In genomic region chr1:112960381-112960780, GRCh38 we compare ENCODE assay signal across 23 cellular contexts. TPM values are rescaled to one million over a fixed set of nuclear protein-coding genes. Genes with fewer than 3 reads are reported as not detected.
DNase-seq lines count a peak whose midpoint lies in the region; ATAC-seq and TF ChIP-seq lines count a peak whose summit lies in the region.
"Had no signal": no experiment of that assay in that cellular context is flagged by ENCODE, and none has a peak within 500 bp of the region (broad histone marks: within the 10 kb centered on the region; RNA-seq: fewer than 3 reads in every experiment).

No MANE protein-coding gene starts in this region.

- H3K27ac ChIP-seq in ACC112 (ENCODE audit: low read depth, low read length): no peak overlapping the region
- peak overlapping the region; percentile 34 for H3K27ac ChIP-seq in CD4-positive, CD25-positive, alpha-beta regulatory T cell (ENCODE audit: insufficient read depth, low read length, poor library complexity, severe bottlenecking)
- no peak overlapping the region for H3K27ac ChIP-seq in PC-3 (ENCODE audit: low read length)
- no peak overlapping the region for H3K27ac ChIP-seq in mammary epithelial cell (ENCODE audit: insufficient read depth, low read depth, low read length)
- H3K27ac ChIP-seq in vagina: no peak overlapping the region
- H3K27ac ChIP-seq: adrenal gland, left lung, thyroid gland, VCaP had no signal

- no peak for ATAC-seq in CD4-positive, CD25-positive, alpha-beta regulatory T cell (ENCODE audit: low read depth in 2 of 2)
- ATAC-seq in PC-3 (no peak), HG02588 (IDR thresholded peaks at IDR 0.05; ENCODE audit: unreplicated experiment) (no peak)
- ATAC-seq: activated CD8-positive, alpha-beta T cell treated with anti-CD3 and anti-CD28 coated beads, Interleukin-2, amount 10 ng/mL, durations not matched to agents 7 days and 5 days; left lung; T-cell had no signal

- POLR2A ChIA-PET in PC-3 (lab: Charles Lee; ENCODE audit: unreplicated experiment): no interaction called here

- no peaks in the 10 kb centered on the region for H3K9me2 ChIP-seq in PC-3 (replicated peaks; ENCODE audit: low read length)

- H3K9me3 ChIP-seq in CD4-positive, CD25-positive, alpha-beta regulatory T cell (ENCODE audit: control insufficient read depth in 2 of 2, low read length in 2 of 2): no peaks in the 10 kb centered on the region
- H3K9me3 ChIP-seq in PC-3 (ENCODE audit: low read length) (no peaks in the 10 kb centered on the region), mammary epithelial cell (replicated peaks; ENCODE audit: insufficient read depth, low read length) (no peaks in the 10 kb centered on the region), vagina (no peaks in the 10 kb centered on the region)
- H3K9me3 ChIP-seq: adrenal gland, left lung, thyroid gland had no signal

- peaks cover 23% of the 10 kb centered on the region for H3K36me3 Mint-ChIP-seq in CD4-positive, CD25-positive, alpha-beta regulatory T cell

- peak overlapping the region in 2 of 3 donors; percentile 8 to 57 for H3K27ac Mint-ChIP-seq in CD4-positive, CD25-positive, alpha-beta regulatory T cell
- H3K27ac Mint-ChIP-seq: activated CD8-positive, alpha-beta T cell treated with anti-CD3 and anti-CD28 coated beads, Interleukin-2, amount 10 ng/mL, durations not matched to agents 7 days and 5 days; nephron progenitor cell had no signal

- no peaks in the 10 kb centered on the region for H3F3A ChIP-seq in PC-3 (ENCODE audit: low read length, unreplicated experiment)

- CTCF ChIA-PET in PC-3 (lab: Charles Lee) (no interaction called here), mammary epithelial cell (lab: Charles Lee; ENCODE audit: low non-redundant PET) (no interaction called here)

- H3K4me3 Mint-ChIP-seq in CD4-positive, CD25-positive, alpha-beta regulatory T cell: peak overlapping the region in 3 of 4 donors; percentile 48 to 61 (median 51)
- H3K4me3 Mint-ChIP-seq: activated CD8-positive, alpha-beta T cell treated with anti-CD3 and anti-CD28 coated beads, Interleukin-2, amount 10 ng/mL, durations not matched to agents 7 days and 5 days had no signal

- dilution Hi-C loops in mammary epithelial cell (cut with HindIII; ENCODE audit: low sequenced_read_pairs): no loop called here

- intact Hi-C loops in PC-3 (cut with micrococcal nuclease) (no loop called here), mammary epithelial cell (cut with micrococcal nuclease) (no loop called here), vagina (cut with DNase I) (no loop called here)

- H3K79me2 ChIP-seq in ACC112 (ENCODE audit: control insufficient read depth, insufficient read depth, low read length, unreplicated experiment): peaks cover 71% of the 10 kb centered on the region
- H3K79me2 ChIP-seq in PC-3 (ENCODE audit: low read length): peaks cover 78% of the 10 kb centered on the region
- peaks cover 87% of the 10 kb centered on the region for H3K79me2 ChIP-seq in mammary epithelial cell (ENCODE audit: insufficient read depth, low read length)

- H3K36me3 ChIP-seq in ACC112 (ENCODE audit: insufficient read depth, low read length) (peaks cover 27% of the 10 kb centered on the region), PC-3 (ENCODE audit: low read depth, low read length) (peaks cover 22% of the 10 kb centered on the region), mammary epithelial cell (ENCODE audit: insufficient read depth, low read length) (peaks cover 25% of the 10 kb centered on the region), vagina (no peaks in the 10 kb centered on the region)
- peaks cover 14% of the 10 kb centered on the region for H3K36me3 ChIP-seq in CD4-positive, CD25-positive, alpha-beta regulatory T cell (ENCODE audit: control insufficient read depth, insufficient read depth, low read length)
- H3K36me3 ChIP-seq: left lung, thyroid gland had no signal

- H4K20me1 ChIP-seq in PC-3 (ENCODE audit: low read length) (no peaks in the 10 kb centered on the region), mammary epithelial cell (ENCODE audit: insufficient read depth, low read length) (no peaks in the 10 kb centered on the region)

- H3K27me3 Mint-ChIP-seq in CD4-positive, CD25-positive, alpha-beta regulatory T cell: peaks cover 5% of the 10 kb centered on the region
- H3K27me3 Mint-ChIP-seq: T-cell had no signal

- H3K9ac ChIP-seq in PC-3 (ENCODE audit: low read length) (no peak overlapping the region), mammary epithelial cell (ENCODE audit: insufficient read depth, low read length) (no peak overlapping the region)

- TF ChIP-seq POLR2A in vagina (IDR thresholded peaks at IDR 0.05): no peak

- H3K4me2 ChIP-seq in PC-3 (ENCODE audit: low read length): peak overlapping the region; percentile 6; the same call in 1 of the 2 replicates
- H3K4me2 ChIP-seq in mammary epithelial cell (ENCODE audit: insufficient read depth, low read depth, low read length): peak overlapping the region; percentile 53

- H2AFZ ChIP-seq in ACC112 (ENCODE audit: low read length, unreplicated experiment) (no peak overlapping the region), PC-3 (ENCODE audit: low read length) (no peak overlapping the region), mammary epithelial cell (ENCODE audit: low read depth, low read length) (no peak overlapping the region)

- no peaks in the 10 kb centered on the region for H3K27me3 ChIP-seq in ACC112 (ENCODE audit: insufficient read depth, low read length)
- H3K27me3 ChIP-seq in CD4-positive, CD25-positive, alpha-beta regulatory T cell (ENCODE audit: control insufficient read depth, insufficient read depth, low read length): no peaks in the 10 kb centered on the region
- no peaks in the 10 kb centered on the region for H3K27me3 ChIP-seq in PC-3 (ENCODE audit: low read length)
- H3K27me3 ChIP-seq in mammary epithelial cell (ENCODE audit: insufficient read depth, low read length): no peaks in the 10 kb centered on the region
- H3K27me3 ChIP-seq in vagina: no peaks in the 10 kb centered on the region
- H3K27me3 ChIP-seq: adrenal gland, thyroid gland had no signal

- no peaks in the 10 kb centered on the region for H3K9me3 Mint-ChIP-seq in CD4-positive, CD25-positive, alpha-beta regulatory T cell
- H3K9me3 Mint-ChIP-seq: activated T-helper 1 cell treated with anti-CD3 and anti-CD28 coated beads, Interleukin-12 subunit alpha, Interleukin-12 subunit beta, Interleukin-2, Interleukin-4 antibody, amounts not matched to agents 30 ng/mL and 10 ng/mL and 1 ng/mL, durations not matched to agents 14 hours and 24 hours and 36 hours; T-cell had no signal

- H3K4me1 Mint-ChIP-seq in CD4-positive, CD25-positive, alpha-beta regulatory T cell: peaks cover 24 to 61% (median 48%) of the 10 kb centered on the region in 4 donors

- BruUV-seq in PC-3 (replicated peaks; lab: Mats Ljungman, UMichigan) (no TSS peak), mammary epithelial cell (replicated peaks; lab: Mats Ljungman, UMichigan) (no TSS peak)

- peak overlapping the region; percentile 4; the same call in 1 of the 2 replicates for H3K4me3 ChIP-seq in ACC112 (ENCODE audit: low read depth, low read length)
- peak overlapping the region; percentile 33 for H3K4me3 ChIP-seq in CD4-positive, CD25-positive, alpha-beta regulatory T cell (ENCODE audit: low read depth, low read length)
- H3K4me3 ChIP-seq in PC-3 (ENCODE audit: low read length): no peak overlapping the region
- H3K4me3 ChIP-seq in mammary epithelial cell (replicated peaks in 1 of 3; ENCODE audit: insufficient read depth in 1 of 3, low read depth in 2 of 3, low read length in 3 of 3): peak overlapping the region in 1 of 3 experiments; percentile 15
- H3K4me3 ChIP-seq in vagina: no peak overlapping the region
- H3K4me3 ChIP-seq: adrenal gland, left lung, thyroid gland had no signal

- WGBS in mammary epithelial cell (ENCODE audit: low coverage, missing lambda C conversion rate): 79% methylated on average over 3 of the region's 3 CpGs

- TF ChIP-seq CTCF in PC-3 (conservative IDR thresholded peaks at IDR 0.05; ENCODE audit: low read depth, low read length): no peak
- no peak for TF ChIP-seq CTCF in mammary epithelial cell (conservative IDR thresholded peaks at IDR 0.05 in 1 of 2, IDR thresholded peaks at IDR 0.05 in 1 of 2; ENCODE audit: extremely low read depth in 1 of 2, insufficient read depth in 1 of 2, low read depth in 1 of 2, low read length in 2 of 2)
- TF ChIP-seq CTCF in vagina (IDR thresholded peaks at IDR 0.05): no peak

- in situ Hi-C loops in mammary epithelial cell (cut with MboI; ENCODE audit: low sequenced_read_pairs in 2 of 2): no loop called here

- peaks cover 10% of the 10 kb centered on the region for H3K4me1 ChIP-seq in ACC112 (ENCODE audit: control insufficient read depth, insufficient read depth, low read length, unreplicated experiment)
- H3K4me1 ChIP-seq in CD4-positive, CD25-positive, alpha-beta regulatory T cell (ENCODE audit: control insufficient read depth, insufficient read depth, low read length, poor library complexity, severe bottlenecking): peaks cover 42% of the 10 kb centered on the region
- H3K4me1 ChIP-seq in PC-3 (ENCODE audit: insufficient read depth, low read length): peaks cover 10% of the 10 kb centered on the region; the same call in 1 of the 2 replicates
- H3K4me1 ChIP-seq in mammary epithelial cell (ENCODE audit: insufficient read depth, low read length): peaks cover 12% of the 10 kb centered on the region
- peaks cover 39% of the 10 kb centered on the region for H3K4me1 ChIP-seq in vagina

- no peak for DNase-seq in CD4-positive, CD25-positive, alpha-beta regulatory T cell
- DNase-seq in PC-3: no peak
- no peak for DNase-seq in mammary epithelial cell
- no peak for DNase-seq in vagina (ENCODE audit: extremely low spot score in 2 of 2)
- no peak for DNase-seq in activated gamma-delta T cell treated with Interleukin-2 at 50 U/mL for 16 hours
- DNase-seq: activated CD8-positive, alpha-beta T cell treated with anti-CD3 and anti-CD28 coated beads, Interleukin-2, amount 10 ng/mL, durations not matched to agents 7 days and 5 days; adrenal gland; AML-193; left lung; midbrain; NCI-H1417 treated with DMSO at 0.1 percent for 48 hours; NCI-H2107; NCI-H524; nephron progenitor cell; OCI-M1; SHP77; stimulated activated naive CD4-positive, alpha-beta T cell; T-cell; thyroid gland had no signal

RNA-seq across cellular contexts. Expression of gene SLC16A1, which starts 4.4 kb away (rescaled TPM):
- total RNA-seq in CD4-positive, CD25-positive, alpha-beta regulatory T cell: 62.7 TPM
- polyA plus RNA-seq in CD4-positive, CD25-positive, alpha-beta regulatory T cell: 10 to 100 TPM; 21.1 to 33.5 (median 28.0) TPM
- 103 and 116 TPM in 2 replicates for total RNA-seq in PC-3 (2014; rRNA removed)
- 100 to 1,000 TPM; 167 to 239 TPM for total RNA-seq in mammary epithelial cell
- polyA plus RNA-seq in mammary epithelial cell: 186 TPM
- polyA minus RNA-seq in mammary epithelial cell: 497 TPM
- 12.8 TPM for total RNA-seq in vagina

Comparison
In these comparisons a context has a peak if more than half of its experiments do, and no peak if none do; other contexts are left out.
1. H3K4me3 ChIP-seq: peak in ACC112 (single experiment) and CD4-positive, CD25-positive, alpha-beta regulatory T cell (single experiment); none in PC-3 (single experiment) and vagina (0 of 2).